ENCODE assay signal across 26 cellular contexts in genomic region chr4:70627620-70628019, GRCh38. TPM values are rescaled to one million over a fixed set of nuclear protein-coding genes. Genes with fewer than 3 reads are reported as not detected.
A peak's percentile ranks its signal among the peaks of the same experiment; 100 is the strongest.
DNase-seq lines count a peak whose midpoint lies in the region; ATAC-seq, FAIRE-seq and TF ChIP-seq lines count a peak whose summit lies in the region.
"Had no signal": no experiment of that assay in that cellular context is flagged by ENCODE, and none has a peak within 500 bp of the region (broad histone marks: within the 10 kb centered on the region; RNA-seq: fewer than 3 reads in every experiment).

No MANE protein-coding gene starts in this region.

- H2AFZ ChIP-seq in HepG2 (ENCODE audit: low read length), result no peak overlapping the region
- peak overlapping the region; percentile 45 for H2AFZ ChIP-seq in K562 (ENCODE audit: low read depth, low read length)

- TF ChIP-seq POLR2A in HepG2 (IDR thresholded peaks at IDR 0.05; ENCODE audit: insufficient read depth in 1 of 2, low read depth in 2 of 2, low read length in 2 of 2), result no peak
- TF ChIP-seq POLR2A in right lobe of liver (IDR thresholded peaks at IDR 0.05), result no peak
- TF ChIP-seq POLR2A in K562 (conservative IDR thresholded peaks at IDR 0.05), result no peak

- peaks cover 4% of the 10 kb centered on the region for H3K27me3 Mint-ChIP-seq in activated T-helper 17 cell treated with anti-CD3 and anti-CD28 coated beads, Interleukin-2, amount 50 U/mL, for 72 hours

- H3K4me3 Mint-ChIP-seq in activated T-helper 17 cell treated with anti-CD3 and anti-CD28 coated beads, Interleukin-2, amount 50 U/mL, for 72 hours, result no peak overlapping the region
- H3K4me3 Mint-ChIP-seq: CD4-positive, CD25-positive, alpha-beta regulatory T cell had no signal

- no peak overlapping the region for H3K27ac Mint-ChIP-seq in activated T-helper 17 cell treated with anti-CD3 and anti-CD28 coated beads, Interleukin-2, amount 50 U/mL, for 72 hours
- H3K27ac Mint-ChIP-seq: CD4-positive, CD25-positive, alpha-beta regulatory T cell had no signal

- H3K27ac ChIP-seq in HepG2 (ENCODE audit: extremely low read length, insufficient read depth, low read length), result no peak overlapping the region
- H3K27ac ChIP-seq in right lobe of liver, result no peak overlapping the region
- H3K27ac ChIP-seq in K562 (ENCODE audit: extremely low read depth, low read depth, low read length), result no peak overlapping the region
- H3K27ac ChIP-seq: KMS-11 had no signal

- TF ChIP-seq RAD21 in HepG2 (CRISPR knock-in tag; IDR thresholded peaks at IDR 0.05) (no peak), K562 (CRISPR knock-in tag; conservative IDR thresholded peaks at IDR 0.05 in 1 of 2, IDR thresholded peaks at IDR 0.05 in 1 of 2) (no peak)

- no peaks in the 10 kb centered on the region for H3K9me1 ChIP-seq in K562 (ENCODE audit: control insufficient read depth, insufficient read depth, low read length)

- POLR2A ChIA-PET in HepG2 (lab: Yijun Ruan, JAX), result no interaction called here
- POLR2A ChIA-PET in K562 (lab: Yijun Ruan, JAX), result interaction anchor here (0.5 kb wide), 1 partner anchor 1794 kb away, joined by 3 read pairs; no protein-coding TSS in a partner anchor

- intact Hi-C loops in HepG2 (cut with micrococcal nuclease; ENCODE audit: unreplicated experiment) (no loop called here), right lobe of liver (cut with DNase I) (no loop called here), K562 (cut with micrococcal nuclease) (no loop called here)

- H3K9me3 Mint-ChIP-seq in activated T-helper 17 cell treated with anti-CD3 and anti-CD28 coated beads, Interleukin-2, amount 50 U/mL, for 72 hours, result no peaks in the 10 kb centered on the region
- H3K9me3 Mint-ChIP-seq: CD4-positive, CD25-positive, alpha-beta regulatory T cell had no signal

- in situ Hi-C loops in HepG2 (cut with HindIII; ENCODE audit: extremely low pct_ligation_motif_present, low pct_unique_long_range_greater_than_20kb) (no loop called here), K562 (cut with MboI) (no loop called here)

- BruUV-seq in HepG2 (replicated peaks; lab: Mats Ljungman, UMichigan) (no TSS peak), K562 (replicated peaks; lab: Mats Ljungman, UMichigan) (no TSS peak)

- H3K4me1 ChIP-seq in HepG2 (ENCODE audit: insufficient read depth, low read length) (no peaks in the 10 kb centered on the region), right lobe of liver (no peaks in the 10 kb centered on the region), K562 (replicated peaks in 1 of 2; ENCODE audit: control insufficient read depth in 2 of 2, insufficient read depth in 2 of 2, low read length in 2 of 2) (no peaks in the 10 kb centered on the region; a peak in 1 of 5 replicates)
- H3K4me1 ChIP-seq: BE2C had no signal

- H3K27me3 ChIP-seq in HepG2 (ENCODE audit: control insufficient read depth in 1 of 2, insufficient read depth in 2 of 2, low read length in 2 of 2), result no peaks in the 10 kb centered on the region
- no peaks in the 10 kb centered on the region for H3K27me3 ChIP-seq in right lobe of liver
- no peaks in the 10 kb centered on the region for H3K27me3 ChIP-seq in K562 (ENCODE audit: control insufficient read depth in 2 of 2, insufficient read depth in 2 of 2, low read length in 2 of 2)
- H3K27me3 ChIP-seq: BE2C had no signal

- DNase-seq in HepG2 (ENCODE audit: low spot score) (no peak), right lobe of liver (no peak), K562 (ENCODE audit: extremely low read depth in 1 of 4, low spot score in 3 of 4) (peak in 1 of 4 experiments; percentile 25), iris pigment epithelial cell (ENCODE audit: low read depth) (peak; percentile 47), HuH-7 (ENCODE audit: low spot score) (no peak)
- DNase-seq in activated naive CD4-positive, alpha-beta T cell treated with anti-CD3 and anti-CD28 coated beads, Interleukin-2, amount 50 U/mL, for 16 hours, result no peak
- DNase-seq: 8988T; BE2C; CD4-positive, CD25-positive, alpha-beta regulatory T cell; COR-L47; DMS 273 treated with DMSO at 0.1 percent for 48 hours; GDM1; NCI-H1417; NCI-H187; NCI-H2107; NCI-H510A; NCI-H748 treated with DMSO at 0.1 percent for 48 hours; OCI-M1; RPMI8226; SHP77 treated with DMSO at 0.1 percent for 48 hours had no signal

- H3K4me3 ChIP-seq in HepG2 (replicated peaks in 1 of 3; ENCODE audit: insufficient read depth in 1 of 3, low read depth in 2 of 3, low read length in 3 of 3) (no peak overlapping the region), right lobe of liver (no peak overlapping the region), K562 (no peak overlapping the region)

- H3K79me2 ChIP-seq in HepG2 (ENCODE audit: insufficient read depth, low read length) (no peaks in the 10 kb centered on the region), K562 (ENCODE audit: control insufficient read depth, insufficient read depth, low read length) (no peaks in the 10 kb centered on the region)

- no peak for TF ChIP-seq EP300 in HepG2 (IDR thresholded peaks at IDR 0.05; ENCODE audit: low read depth in 2 of 2, low read length in 2 of 2)
- no peak for TF ChIP-seq EP300 in HepG2 (CRISPR knock-in tag; IDR thresholded peaks at IDR 0.05; ENCODE audit: borderline replicate concordance)
- TF ChIP-seq EP300 in K562 (IDR thresholded peaks at IDR 0.05; ENCODE audit: low read length), result no peak

- CTCF ChIA-PET in HepG2 (lab: Yijun Ruan, JAX; ENCODE audit: low intra/inter-chr PET ratio, low total read pairs) (no interaction called here), K562 (lab: Yijun Ruan, JAX; ENCODE audit: low intra/inter-chr PET ratio) (no interaction called here)

- FAIRE-seq in HepG2 (lab: Jason Lieb, UNC), result no peak
- peak; percentile 44 for FAIRE-seq in K562 (lab: Jason Lieb, UNC)
- FAIRE-seq: H1 had no signal

- H3K36me3 Mint-ChIP-seq in activated T-helper 17 cell treated with anti-CD3 and anti-CD28 coated beads, Interleukin-2, amount 50 U/mL, for 72 hours (ENCODE audit: low read depth), result no peaks in the 10 kb centered on the region
- H3K36me3 Mint-ChIP-seq: CD4-positive, CD25-positive, alpha-beta regulatory T cell had no signal

- 5% methylated on average over 1 of the region's 1 CpG for WGBS in HepG2 (ENCODE audit: low lambda C conversion rate)
- WGBS in right lobe of liver (ENCODE audit: insufficient coverage, low coverage, low lambda C conversion rate, missing lambda C conversion rate), result 67% methylated on average over 1 of the region's 1 CpG
- 11% methylated on average over 1 of the region's 1 CpG for WGBS in K562 (ENCODE audit: insufficient coverage, low coverage, missing lambda C conversion rate)

- no peaks in the 10 kb centered on the region for H3K36me3 ChIP-seq in HepG2 (replicated peaks in 1 of 2; ENCODE audit: control insufficient read depth in 1 of 2, insufficient read depth in 2 of 2, low read length in 2 of 2)
- H3K36me3 ChIP-seq in right lobe of liver, result no peaks in the 10 kb centered on the region
- H3K36me3 ChIP-seq in K562 (ENCODE audit: control insufficient read depth, insufficient read depth, low read length), result no peaks in the 10 kb centered on the region
- H3K36me3 ChIP-seq: BE2C had no signal

- H4K20me1 ChIP-seq in HepG2 (ENCODE audit: insufficient read depth, low read length) (no peaks in the 10 kb centered on the region), K562 (replicated peaks; ENCODE audit: control insufficient read depth, insufficient read depth, low read length) (no peaks in the 10 kb centered on the region)

- no peak for TF ChIP-seq CTCF in HepG2 (CRISPR knock-in tag; IDR thresholded peaks at IDR 0.05)
- TF ChIP-seq CTCF in right lobe of liver (IDR thresholded peaks at IDR 0.05), result no peak
- TF ChIP-seq CTCF in K562 (IDR thresholded peaks at IDR 0.05 in 2 of 3, conservative IDR thresholded peaks at IDR 0.05 in 1 of 3; ENCODE audit: insufficient read depth in 2 of 3, low read depth in 1 of 3, low read length in 3 of 3), result no peak

- H3K4me1 Mint-ChIP-seq in activated T-helper 17 cell treated with anti-CD3 and anti-CD28 coated beads, Interleukin-2, amount 50 U/mL, for 72 hours, result no peaks in the 10 kb centered on the region

- ATAC-seq in HepG2, result no peak
- ATAC-seq in right lobe of liver, result no peak
- peak; percentile 68 for ATAC-seq in K562
- ATAC-seq in activated T-helper 17 cell treated with anti-CD3 and anti-CD28 coated beads, Interleukin-2, amount 50 U/mL, for 72 hours (replicated peaks), result no peak
- ATAC-seq in GM18909 (IDR thresholded peaks at IDR 0.05; ENCODE audit: poor library complexity, unreplicated experiment), result no peak

- no peak overlapping the region for H3K9ac ChIP-seq in HepG2 (ENCODE audit: insufficient read depth, low read depth, low read length)
- H3K9ac ChIP-seq in K562 (ENCODE audit: insufficient read depth in 1 of 2, low read depth in 2 of 2, low read length in 2 of 2), result no peak overlapping the region
- H3K9ac ChIP-seq: KMS-11 had no signal

- no peak overlapping the region for H3K4me2 ChIP-seq in HepG2 (ENCODE audit: low read depth, low read length)
- no peak overlapping the region for H3K4me2 ChIP-seq in K562 (ENCODE audit: insufficient read depth, low read length)
- H3K4me2 ChIP-seq: KMS-11 had no signal

- H3K9me3 ChIP-seq in HepG2 (ENCODE audit: low read length), result no peaks in the 10 kb centered on the region
- no peaks in the 10 kb centered on the region for H3K9me3 ChIP-seq in right lobe of liver
- H3K9me3 ChIP-seq in K562 (replicated peaks; ENCODE audit: control insufficient read depth, insufficient read depth, low read depth, low read length), result no peaks in the 10 kb centered on the region
- H3K9me3 ChIP-seq: BE2C had no signal

RNA-seq across cellular contexts. Expression of gene ENAM, which starts 0.9 kb away (rescaled TPM):
- total RNA-seq in HepG2 (2016; rRNA removed; fragmentation: Illumina TruSeq; extraction: Trizol) (not detected in 2 replicates), right lobe of liver (under 1 TPM; 0.07 to 0.86 (median 0.62) TPM), K562 (2014; rRNA removed) (0.09 TPM in 1 of 2 replicates, not detected in the other), K562 (2014; rRNA removed; fragmentation: Illumina TruSeq; extraction: Trizol) (0.13 TPM in 1 of 2 replicates, not detected in the other), K562 (2015; rRNA removed; fragmentation: Illumina TruSeq; extraction: Trizol) (0.04 and 0.08 TPM in 2 replicates), K562 (2021) (0.04 TPM in 1 of 2 replicates, not detected in the other)
- total RNA-seq in HepG2 (2016; cell fraction: cytosol; rRNA removed; fragmentation: Illumina TruSeq; extraction: Trizol; ENCODE audit: low read depth), result not detected in 2 replicates
- not detected in 2 replicates for total RNA-seq in HepG2 (2016; cell fraction: insoluble cytoplasmic fraction; rRNA removed; fragmentation: Illumina TruSeq; extraction: Trizol)
- total RNA-seq in HepG2 (2016; cell fraction: membrane; rRNA removed; fragmentation: Illumina TruSeq; extraction: Trizol), result not detected in 2 replicates
- total RNA-seq in HepG2 (2016; cell fraction: nucleus; rRNA removed; fragmentation: Illumina TruSeq; extraction: Trizol), result not detected in 2 replicates
- polyA plus RNA-seq in HepG2 (2011; rRNA removed) (0.01 TPM in 1 of 2 replicates, not detected in the other), K562 (2011; rRNA removed) (not detected in 2 replicates), K562 (2014; fragmentation: Illumina TruSeq; extraction: Trizol) (not detected in 2 replicates), K562 (2014; fragmentation: Nextera tagmentation; extraction: Ambion mirVana) (not detected), K562 (2014; rRNA removed) (not detected in 2 replicates)
- 0.12 TPM in 1 of 2 replicates, not detected in the other for polyA plus RNA-seq in HepG2 (2011; cell fraction: cytosol; rRNA removed)
- not detected in 2 replicates for polyA plus RNA-seq in HepG2 (2011; cell fraction: nucleus; rRNA removed)
- polyA plus RNA-seq in HepG2 (2012), result not detected in 2 replicates
- polyA plus RNA-seq in HepG2 (2016; cell fraction: cytosol; fragmentation: Illumina TruSeq; extraction: Trizol; ENCODE audit: low read depth), result not detected in 2 replicates
- polyA plus RNA-seq in HepG2 (2016; cell fraction: insoluble cytoplasmic fraction; fragmentation: Illumina TruSeq; extraction: Trizol; ENCODE audit: low read depth), result not detected in 2 replicates
- polyA plus RNA-seq in HepG2 (2016; cell fraction: membrane; fragmentation: Illumina TruSeq; extraction: Trizol; ENCODE audit: low read depth), result not detected in 2 replicates
- polyA plus RNA-seq in HepG2 (2016; cell fraction: nucleus; fragmentation: Illumina TruSeq; extraction: Trizol; ENCODE audit: insufficient read depth, low read depth), result not detected in 2 replicates
- polyA minus RNA-seq in HepG2 (2011; rRNA and poly(A)+ RNA removed; ENCODE audit: low replicate concordance), result not detected in 2 replicates
- not detected in 2 replicates for polyA minus RNA-seq in HepG2 (2011; cell fraction: cytosol; rRNA and poly(A)+ RNA removed)
- not detected in 2 replicates for polyA minus RNA-seq in HepG2 (2011; cell fraction: nucleus; rRNA and poly(A)+ RNA removed)
- not detected in 2 replicates for total RNA-seq in K562 (2011; cell fraction: chromatin; rRNA removed; ENCODE audit: low replicate concordance)
- total RNA-seq in K562 (2011; cell fraction: nucleolus; rRNA removed), result not detected in 2 replicates
- total RNA-seq in K562 (2011; cell fraction: nucleoplasm; rRNA removed), result not detected in 2 replicates
- polyA plus RNA-seq in K562 (2011; cell fraction: cytosol; rRNA removed), result not detected in 2 replicates
- not detected in 2 replicates for polyA plus RNA-seq in K562 (2011; cell fraction: nucleus; rRNA removed)
- polyA plus RNA-seq in K562 (2012), result 0.07 TPM in 1 of 2 replicates, not detected in the other
- polyA minus RNA-seq in K562 (2011; rRNA and poly(A)+ RNA removed), result not detected in 2 replicates
- polyA minus RNA-seq in K562 (2011; cell fraction: cytosol; rRNA and poly(A)+ RNA removed), result not detected in 2 replicates
- not detected in 2 replicates for polyA minus RNA-seq in K562 (2011; cell fraction: nucleus; rRNA and poly(A)+ RNA removed)
- not detected for total RNA-seq in activated T-helper 17 cell treated with anti-CD3 and anti-CD28 coated beads, Interleukin-2, amount 50 U/mL, for 72 hours
- total RNA-seq: CD4-positive, CD25-positive, alpha-beta regulatory T cell; Daoy; H1; M059J had no signal
- polyA plus RNA-seq: CD4-positive, CD25-positive, alpha-beta regulatory T cell; H1 had no signal

RNA-seq across cellular contexts. Expression of gene AMBN, which starts 35.6 kb away (rescaled TPM):
- total RNA-seq in HepG2 (2016; rRNA removed; fragmentation: Illumina TruSeq; extraction: Trizol), result not detected in 2 replicates
- not detected in 2 replicates for total RNA-seq in HepG2 (2016; cell fraction: cytosol; rRNA removed; fragmentation: Illumina TruSeq; extraction: Trizol; ENCODE audit: low read depth)
- not detected in 2 replicates for total RNA-seq in HepG2 (2016; cell fraction: insoluble cytoplasmic fraction; rRNA removed; fragmentation: Illumina TruSeq; extraction: Trizol)
- total RNA-seq in HepG2 (2016; cell fraction: membrane; rRNA removed; fragmentation: Illumina TruSeq; extraction: Trizol), result not detected in 2 replicates
- total RNA-seq in HepG2 (2016; cell fraction: nucleus; rRNA removed; fragmentation: Illumina TruSeq; extraction: Trizol), result not detected in 2 replicates
- polyA plus RNA-seq in HepG2 (2011; rRNA removed), result not detected in 2 replicates
- not detected in 2 replicates for polyA plus RNA-seq in HepG2 (2011; cell fraction: cytosol; rRNA removed)
- not detected in 2 replicates for polyA plus RNA-seq in HepG2 (2011; cell fraction: nucleus; rRNA removed)
- not detected in 2 replicates for polyA plus RNA-seq in HepG2 (2012)
- not detected in 2 replicates for polyA plus RNA-seq in HepG2 (2016; cell fraction: cytosol; fragmentation: Illumina TruSeq; extraction: Trizol; ENCODE audit: low read depth)
- polyA plus RNA-seq in HepG2 (2016; cell fraction: insoluble cytoplasmic fraction; fragmentation: Illumina TruSeq; extraction: Trizol; ENCODE audit: low read depth), result not detected in 2 replicates
- not detected in 2 replicates for polyA plus RNA-seq in HepG2 (2016; cell fraction: membrane; fragmentation: Illumina TruSeq; extraction: Trizol; ENCODE audit: low read depth)
- not detected in 2 replicates for polyA plus RNA-seq in HepG2 (2016; cell fraction: nucleus; fragmentation: Illumina TruSeq; extraction: Trizol; ENCODE audit: insufficient read depth, low read depth)
- not detected in 2 replicates for polyA minus RNA-seq in HepG2 (2011; rRNA and poly(A)+ RNA removed; ENCODE audit: low replicate concordance)
- not detected in 2 replicates for polyA minus RNA-seq in HepG2 (2011; cell fraction: cytosol; rRNA and poly(A)+ RNA removed)
- not detected in 2 replicates for polyA minus RNA-seq in HepG2 (2011; cell fraction: nucleus; rRNA and poly(A)+ RNA removed)
- not detected for total RNA-seq in right lobe of liver
- not detected in 2 replicates for total RNA-seq in K562 (2011; cell fraction: chromatin; rRNA removed; ENCODE audit: low replicate concordance)
- total RNA-seq in K562 (2011; cell fraction: nucleolus; rRNA removed), result not detected in 2 replicates
- not detected in 2 replicates for total RNA-seq in K562 (2011; cell fraction: nucleoplasm; rRNA removed)
- 0.09 and 0.16 TPM in 2 replicates for total RNA-seq in K562 (2014; rRNA removed)
- total RNA-seq in K562 (2014; rRNA removed; fragmentation: Illumina TruSeq; extraction: Trizol), result not detected in 2 replicates
- total RNA-seq in K562 (2015; rRNA removed; fragmentation: Illumina TruSeq; extraction: Trizol), result not detected in 2 replicates
- total RNA-seq in K562 (2021), result not detected in 2 replicates
- not detected in 2 replicates for polyA plus RNA-seq in K562 (2011; rRNA removed)
- not detected in 2 replicates for polyA plus RNA-seq in K562 (2011; cell fraction: cytosol; rRNA removed)
- polyA plus RNA-seq in K562 (2011; cell fraction: nucleus; rRNA removed), result not detected in 2 replicates
- polyA plus RNA-seq in K562 (2012), result 0.07 TPM in 1 of 2 replicates, not detected in the other
- not detected in 2 replicates for polyA plus RNA-seq in K562 (2014; fragmentation: Illumina TruSeq; extraction: Trizol)
- under 1 TPM in 1 of 2 experiments, not detected in 1; 0.03 TPM for polyA plus RNA-seq in K562 (2014; fragmentation: Nextera tagmentation; extraction: Ambion mirVana)
- 0.07 TPM in 1 of 2 replicates, not detected in the other for polyA plus RNA-seq in K562 (2014; rRNA removed)
- not detected in 2 replicates for polyA minus RNA-seq in K562 (2011; rRNA and poly(A)+ RNA removed)
- not detected in 2 replicates for polyA minus RNA-seq in K562 (2011; cell fraction: cytosol; rRNA and poly(A)+ RNA removed)
- not detected in 2 replicates for polyA minus RNA-seq in K562 (2011; cell fraction: nucleus; rRNA and poly(A)+ RNA removed)
- not detected for total RNA-seq in activated T-helper 17 cell treated with anti-CD3 and anti-CD28 coated beads, Interleukin-2, amount 50 U/mL, for 72 hours
- total RNA-seq: CD4-positive, CD25-positive, alpha-beta regulatory T cell; H1; M059J had no signal
- polyA plus RNA-seq: CD4-positive, CD25-positive, alpha-beta regulatory T cell; H1 had no signal

RNA-seq across cellular contexts. Expression of gene JCHAIN, which starts 38.7 kb away (rescaled TPM):
- total RNA-seq in HepG2 (2016; rRNA removed; fragmentation: Illumina TruSeq; extraction: Trizol) (not detected in 2 replicates), right lobe of liver (10 to 100 TPM in 3 of 6 experiments, 1 to 10 TPM in 3; 3.9 to 39.7 (median 9.3) TPM), K562 (2014; rRNA removed) (not detected in 2 replicates), K562 (2014; rRNA removed; fragmentation: Illumina TruSeq; extraction: Trizol) (not detected in 2 replicates), K562 (2015; rRNA removed; fragmentation: Illumina TruSeq; extraction: Trizol) (not detected in 2 replicates), K562 (2021) (0.27 and 0.33 TPM in 2 replicates)
- not detected in 2 replicates for total RNA-seq in HepG2 (2016; cell fraction: cytosol; rRNA removed; fragmentation: Illumina TruSeq; extraction: Trizol; ENCODE audit: low read depth)
- total RNA-seq in HepG2 (2016; cell fraction: insoluble cytoplasmic fraction; rRNA removed; fragmentation: Illumina TruSeq; extraction: Trizol), result not detected in 2 replicates
- total RNA-seq in HepG2 (2016; cell fraction: membrane; rRNA removed; fragmentation: Illumina TruSeq; extraction: Trizol), result not detected in 2 replicates
- not detected in 2 replicates for total RNA-seq in HepG2 (2016; cell fraction: nucleus; rRNA removed; fragmentation: Illumina TruSeq; extraction: Trizol)
- polyA plus RNA-seq in HepG2 (2011; rRNA removed) (not detected in 2 replicates), K562 (2011; rRNA removed) (0.08 TPM in 1 of 2 replicates, not detected in the other), K562 (2014; fragmentation: Illumina TruSeq; extraction: Trizol) (0.32 TPM in 1 of 2 replicates, not detected in the other), K562 (2014; fragmentation: Nextera tagmentation; extraction: Ambion mirVana) (under 1 TPM; 0.04 to 0.20 TPM), K562 (2014; rRNA removed) (0.68 TPM in 1 of 2 replicates, not detected in the other)
- polyA plus RNA-seq in HepG2 (2011; cell fraction: cytosol; rRNA removed), result 0.13 TPM in 1 of 2 replicates, not detected in the other
- polyA plus RNA-seq in HepG2 (2011; cell fraction: nucleus; rRNA removed), result not detected in 2 replicates
- polyA plus RNA-seq in HepG2 (2012), result not detected in 2 replicates
- not detected in 2 replicates for polyA plus RNA-seq in HepG2 (2016; cell fraction: cytosol; fragmentation: Illumina TruSeq; extraction: Trizol; ENCODE audit: low read depth)
- polyA plus RNA-seq in HepG2 (2016; cell fraction: insoluble cytoplasmic fraction; fragmentation: Illumina TruSeq; extraction: Trizol; ENCODE audit: low read depth), result not detected in 2 replicates
- not detected in 2 replicates for polyA plus RNA-seq in HepG2 (2016; cell fraction: membrane; fragmentation: Illumina TruSeq; extraction: Trizol; ENCODE audit: low read depth)
- polyA plus RNA-seq in HepG2 (2016; cell fraction: nucleus; fragmentation: Illumina TruSeq; extraction: Trizol; ENCODE audit: insufficient read depth, low read depth), result not detected in 2 replicates
- polyA minus RNA-seq in HepG2 (2011; rRNA and poly(A)+ RNA removed; ENCODE audit: low replicate concordance), result 0.44 TPM in 1 of 2 replicates, not detected in the other
- polyA minus RNA-seq in HepG2 (2011; cell fraction: cytosol; rRNA and poly(A)+ RNA removed), result not detected in 2 replicates
- polyA minus RNA-seq in HepG2 (2011; cell fraction: nucleus; rRNA and poly(A)+ RNA removed), result not detected in 2 replicates
- not detected in 2 replicates for total RNA-seq in K562 (2011; cell fraction: chromatin; rRNA removed; ENCODE audit: low replicate concordance)
- not detected in 2 replicates for total RNA-seq in K562 (2011; cell fraction: nucleolus; rRNA removed)
- not detected in 2 replicates for total RNA-seq in K562 (2011; cell fraction: nucleoplasm; rRNA removed)
- polyA plus RNA-seq in K562 (2011; cell fraction: cytosol; rRNA removed), result not detected in 2 replicates
- polyA plus RNA-seq in K562 (2011; cell fraction: nucleus; rRNA removed), result not detected in 2 replicates
- 0.08 and 0.40 TPM in 2 replicates for polyA plus RNA-seq in K562 (2012)
- polyA minus RNA-seq in K562 (2011; rRNA and poly(A)+ RNA removed), result not detected in 2 replicates
- not detected in 2 replicates for polyA minus RNA-seq in K562 (2011; cell fraction: cytosol; rRNA and poly(A)+ RNA removed)
- not detected in 2 replicates for polyA minus RNA-seq in K562 (2011; cell fraction: nucleus; rRNA and poly(A)+ RNA removed)
- not detected for total RNA-seq in activated T-helper 17 cell treated with anti-CD3 and anti-CD28 coated beads, Interleukin-2, amount 50 U/mL, for 72 hours
- total RNA-seq: Daoy, H1 had no signal
- polyA plus RNA-seq: H1 had no signal

Comparison
In these comparisons a context has a peak if more than half of its experiments do, and no peak if none do; other contexts are left out.
1. Of the 241 proteins assayed by ChIP-seq in both HepG2 and K562: peak only in HepG2: none; only in K562: MAFF, MAFG, MAFK, NFE2 and NFE2L1; in both: none; in neither: 236.